Comparison of ENCODE assay signal across 7 cellular contexts in the genomic region with DNA sequence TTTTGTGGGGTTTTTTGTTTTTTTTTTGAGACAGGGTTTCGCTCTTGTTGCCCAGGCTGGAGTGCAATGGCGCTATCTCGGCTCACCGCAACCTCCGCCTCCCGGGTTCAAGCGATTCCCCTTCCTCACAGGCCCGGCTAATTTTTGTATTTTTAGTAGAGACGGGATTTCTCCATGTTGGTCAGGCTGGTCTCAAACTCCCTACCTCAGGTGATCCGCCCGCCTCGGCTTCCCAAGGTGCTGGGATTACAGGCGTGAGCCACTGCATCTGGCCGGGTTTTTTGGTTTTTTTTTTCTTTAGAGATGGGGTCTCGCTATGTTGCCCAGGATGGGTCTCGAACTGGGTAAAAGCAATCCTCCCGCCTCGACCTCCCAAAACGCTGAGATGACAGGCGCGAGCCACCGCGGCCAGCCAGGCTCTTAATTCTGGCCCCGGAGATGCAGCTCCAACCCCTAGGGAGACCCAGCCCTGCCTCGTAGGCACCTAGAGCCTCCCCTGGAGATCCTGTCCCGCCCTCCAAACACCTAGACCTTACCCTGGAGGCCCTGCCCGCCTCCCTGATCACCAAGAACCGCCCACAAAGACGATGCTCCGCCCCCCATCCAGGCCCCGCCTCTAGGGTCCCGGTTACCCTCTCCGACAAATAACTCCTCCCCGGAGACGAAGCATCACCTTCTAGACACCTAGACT. TPM values are rescaled to one million over a fixed set of nuclear protein-coding genes. Genes with fewer than 3 reads are reported as not detected.
DNase-seq lines count a peak whose midpoint lies in the region; ATAC-seq and TF ChIP-seq lines count a peak whose summit lies in the region.
"Not testable (repeated sequence)": the region's sequence is repeated elsewhere in the genome, so short reads cannot be mapped to it uniquely, and the experiment has no call there.

No MANE protein-coding gene starts in this region.

- peak overlapping the region; percentile 78 for H3K4me3 Mint-ChIP-seq in central memory CD8-positive, alpha-beta T cell
- H3K4me3 Mint-ChIP-seq in nephron progenitor cell: peak overlapping the region; percentile 78

- H3K9me3 ChIP-seq in Panc1 (ENCODE audit: control insufficient read depth, insufficient read depth, low read depth, low read length); right atrium auricular region: not testable (repeated sequence)

- intact Hi-C loops in Panc1 (cut with micrococcal nuclease; ENCODE audit: unreplicated experiment): not testable (repeated sequence)

- H3K4me3 ChIP-seq in Panc1 (ENCODE audit: low read depth in 2 of 2, low read length in 2 of 2) (peak overlapping the region in 1 of 2 experiments; percentile 22; a peak in 1 of 4 replicates), right atrium auricular region (peak overlapping the region; percentile 39 to 56)

- in situ Hi-C loops in GM13976 (cut with MboI; ENCODE audit: low sequenced_read_pairs, unreplicated experiment); Panc1 (cut with HindIII; ENCODE audit: low pct_unique_long_range_greater_than_20kb, low sequenced_read_pairs): not testable (repeated sequence)

- H3K36me3 Mint-ChIP-seq in central memory CD8-positive, alpha-beta T cell (ENCODE audit: insufficient read depth): peaks cover 20% of the 10 kb centered on the region
- not testable (repeated sequence) for H3K36me3 Mint-ChIP-seq in nephron progenitor cell (ENCODE audit: low read depth)

- H3K4me1 ChIP-seq in Panc1 (ENCODE audit: control insufficient read depth, insufficient read depth, low read length): not testable (repeated sequence)
- peaks cover 0 to 24% of the 10 kb centered on the region in 2 donors for H3K4me1 ChIP-seq in right atrium auricular region

- TF ChIP-seq CTCF in GM13976 (IDR thresholded peaks at IDR 0.05; ENCODE audit: borderline replicate concordance, control extremely low read depth, extremely low read depth, insufficient read depth, missing control alignments); Panc1 (IDR thresholded peaks at IDR 0.05); right atrium auricular region (IDR thresholded peaks at IDR 0.05); nephron progenitor cell (IDR thresholded peaks at IDR 0.05): not testable (repeated sequence)

- not testable (repeated sequence) for BruUV-seq in Panc1 (replicated peaks; lab: Mats Ljungman, UMichigan)

- ATAC-seq in Panc1: peak; percentile 28; the same call in 1 of the 2 replicates
- ATAC-seq in central memory CD8-positive, alpha-beta T cell (replicated peaks; ENCODE audit: extremely low read depth, poor library complexity, severe bottlenecking): not testable (repeated sequence)

- not testable (repeated sequence) for H3K27me3 Mint-ChIP-seq in central memory CD8-positive, alpha-beta T cell
- peaks cover 32% of the 10 kb centered on the region for H3K27me3 Mint-ChIP-seq in nephron progenitor cell (ENCODE audit: low read depth, poor library complexity)

- CTCF ChIA-PET in Panc1 (lab: Charles Lee): not testable (repeated sequence)

- H3K9me3 Mint-ChIP-seq in central memory CD8-positive, alpha-beta T cell; nephron progenitor cell: not testable (repeated sequence)

- not testable (repeated sequence) for H3K27me3 ChIP-seq in Panc1 (ENCODE audit: control insufficient read depth, insufficient read depth, low read length); right atrium auricular region

- peaks cover 27% of the 10 kb centered on the region for H3K4me1 Mint-ChIP-seq in central memory CD8-positive, alpha-beta T cell
- peaks cover 19% of the 10 kb centered on the region for H3K4me1 Mint-ChIP-seq in nephron progenitor cell

- DNase-seq in GM13976 (ENCODE audit: low spot score) (peak; percentile 54), activated T-cell treated with anti-CD3 and anti-CD28 coated beads for 24 hours (ENCODE audit: low read depth) (peak; percentile 37), nephron progenitor cell (peak; percentile 46)
- not testable (repeated sequence) for DNase-seq in Panc1 (ENCODE audit: low read depth, low spot score); central memory CD8-positive, alpha-beta T cell (ENCODE audit: low spot score in 2 of 2); right atrium auricular region (ENCODE audit: low spot score)
- DNase-seq in stimulated activated CD4-positive, alpha-beta T cell treated with anti-CD3 and anti-CD28 coated beads, Interleukin-4, amount 100 ng/mL, for 1 hour: peak; percentile 63

- H3K27ac ChIP-seq in Panc1 (ENCODE audit: low read length): not testable (repeated sequence)
- H3K27ac ChIP-seq in right atrium auricular region: peak overlapping the region; percentile 32 to 35

- peak overlapping the region; percentile 75 for H3K27ac Mint-ChIP-seq in central memory CD8-positive, alpha-beta T cell (ENCODE audit: low read depth)
- H3K27ac Mint-ChIP-seq in nephron progenitor cell: not testable (repeated sequence)

- POLR2A ChIA-PET in Panc1 (lab: Charles Lee): not testable (repeated sequence)

- H3K36me3 ChIP-seq in Panc1 (ENCODE audit: control insufficient read depth, insufficient read depth, low read length); right atrium auricular region: not testable (repeated sequence)

RNA-seq across cellular contexts. Expression of a gene that starts 9.5 kb away (rescaled TPM):
- 10.0 TPM for total RNA-seq in Panc1 (2021; ENCODE audit: unreplicated experiment)
- 21.6 TPM for polyA plus RNA-seq in Panc1 (2012; ENCODE audit: insufficient read length)
- 10 to 100 TPM in 1 of 2 donors, 1 to 10 TPM in 1; 4.8 to 11.8 TPM for total RNA-seq in right atrium auricular region

RNA-seq across cellular contexts. Expression of a gene that starts 14.2 kb away (rescaled TPM):
- total RNA-seq in Panc1 (2021; ENCODE audit: unreplicated experiment) (22.9 TPM), right atrium auricular region (1 to 10 TPM; 6.2 to 7.3 TPM)
- 44.9 TPM for polyA plus RNA-seq in Panc1 (2012; ENCODE audit: insufficient read length)

RNA-seq across cellular contexts. Expression of a gene that starts 24.7 kb away (rescaled TPM):
- total RNA-seq in Panc1 (2021; ENCODE audit: unreplicated experiment): 12.1 TPM
- polyA plus RNA-seq in Panc1 (2012; ENCODE audit: insufficient read length): 31.9 TPM
- not detected for total RNA-seq in right atrium auricular region

RNA-seq across cellular contexts. Expression of a gene that starts 26.9 kb away (rescaled TPM):
- total RNA-seq in Panc1 (2021; ENCODE audit: unreplicated experiment) (not detected), right atrium auricular region (under 1 TPM in 1 of 2 donors, not detected in 1; 0.28 TPM)
- 0.47 TPM for polyA plus RNA-seq in Panc1 (2012; ENCODE audit: insufficient read length)

RNA-seq across cellular contexts. Expression of a gene that starts 50.1 kb away (rescaled TPM):
- 0.46 TPM for total RNA-seq in Panc1 (2021; ENCODE audit: unreplicated experiment)
- polyA plus RNA-seq in Panc1 (2012; ENCODE audit: insufficient read length): 0.35 TPM
- total RNA-seq in right atrium auricular region: 10 to 100 TPM; 24.2 to 24.6 TPM

Comparison
In these comparisons a context has a peak if more than half of its experiments do, and no peak if none do; other contexts are left out.
1. RNA of a gene that starts 24.7 kb away (total RNA-seq): 12.1 TPM in Panc1 (single experiment); not detected in right atrium auricular region; every median in the first group is over 10 times any median in the second.